14 cellular contexts compared by ENCODE assay signal in the genomic region with DNA sequence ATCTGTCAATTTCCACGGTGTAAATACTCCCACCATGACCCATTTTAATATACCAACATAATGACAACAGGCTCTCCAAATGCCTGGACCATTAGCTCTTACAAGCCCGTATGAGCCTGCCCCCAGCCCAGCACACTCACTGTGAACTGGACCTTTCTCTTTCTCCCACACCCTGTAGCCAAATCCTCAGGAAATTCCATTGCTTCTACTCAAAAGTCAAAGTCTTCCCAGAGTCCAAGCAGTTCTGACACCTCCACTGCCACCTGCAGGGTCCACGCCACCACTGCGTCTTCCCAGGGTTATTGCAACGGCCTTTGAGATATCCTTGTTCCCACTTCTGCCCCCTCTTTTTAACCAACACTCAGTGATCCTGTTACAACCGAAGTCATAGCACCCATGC.
DNase-seq lines count a peak whose midpoint lies in the region; TF ChIP-seq lines count a peak whose summit lies in the region.
"Had no signal": no experiment of that assay in that cellular context is flagged by ENCODE, and none has a peak within 500 bp of the region (broad histone marks: within the 10 kb centered on the region; RNA-seq: fewer than 3 reads in every experiment).

No MANE protein-coding gene starts in this region.

- DNase-seq in EL = peak; percentile 74
- peak; percentile 78 for DNase-seq in HCEC 1CT
- peak; percentile 47 for DNase-seq in iPS-NIHi11 (ENCODE audit: low spot score)
- no peak for DNase-seq in SKM-1 (lab: John Stamatoyannopoulos, UW; ENCODE audit: unreplicated experiment)
- no peak for DNase-seq in activated T-helper 1 cell treated with anti-CD3 and anti-CD28 coated beads, Interleukin-12 subunit alpha, Interleukin-12 subunit beta, Interleukin-2, Interleukin-4 antibody, amounts not matched to agents 30 ng/mL and 10 ng/mL and 1 ng/mL, durations not matched to agents 14 hours and 24 hours and 36 hours (ENCODE audit: low spot score)
- no peak for DNase-seq in NCI-H1092 treated with DMSO at 0.1 percent for 48 hours (lab: John Stamatoyannopoulos, UW)
- DNase-seq: activated CD8-positive, alpha-beta T cell treated with anti-CD3 and anti-CD28 coated beads, Interleukin-2, amount 10 ng/mL, durations not matched to agents 7 days and 5 days; dorsolateral prefrontal cortex; ovary; stimulated activated CD4-positive, alpha-beta T cell treated with anti-CD3 and anti-CD28 coated beads, Interleukin-1b, Interleukin-23, amount 100 ng/mL, for 48 hours; stimulated activated naive CD8-positive, alpha-beta T cell treated with anti-CD3 and anti-CD28 coated beads, Interleukin-15, amount 100 ng/mL, for 72 hours; T-cell had no signal

- peak; percentile 48 for TF ChIP-seq CTCF in VCaP (conservative IDR thresholded peaks at IDR 0.05)

- H3K4me1 Mint-ChIP-seq in activated T-helper 1 cell treated with anti-CD3 and anti-CD28 coated beads, Interleukin-12 subunit alpha, Interleukin-12 subunit beta, Interleukin-2, Interleukin-4 antibody, amounts not matched to agents 30 ng/mL and 10 ng/mL and 1 ng/mL, durations not matched to agents 14 hours and 24 hours and 36 hours (ENCODE audit: low read depth) = no peaks in the 10 kb centered on the region
- H3K4me1 Mint-ChIP-seq: activated naive CD4-positive, alpha-beta T cell treated with anti-CD3 and anti-CD28 coated beads, Interleukin-2, amount 50 U/mL, for 24 hours; stimulated activated naive CD8-positive, alpha-beta T cell treated with anti-CD3 and anti-CD28 coated beads, Interleukin-15, amount 100 ng/mL, for 72 hours; T-cell had no signal

- H3K9me3 Mint-ChIP-seq in activated T-helper 1 cell treated with anti-CD3 and anti-CD28 coated beads, Interleukin-12 subunit alpha, Interleukin-12 subunit beta, Interleukin-2, Interleukin-4 antibody, amounts not matched to agents 30 ng/mL and 10 ng/mL and 1 ng/mL, durations not matched to agents 14 hours and 24 hours and 36 hours = no peaks in the 10 kb centered on the region
- H3K9me3 Mint-ChIP-seq: activated naive CD4-positive, alpha-beta T cell treated with anti-CD3 and anti-CD28 coated beads, Interleukin-2, amount 50 U/mL, for 24 hours; stimulated activated naive CD8-positive, alpha-beta T cell treated with anti-CD3 and anti-CD28 coated beads, Interleukin-15, amount 100 ng/mL, for 72 hours; T-cell had no signal

- H3K27ac Mint-ChIP-seq in activated T-helper 1 cell treated with anti-CD3 and anti-CD28 coated beads, Interleukin-12 subunit alpha, Interleukin-12 subunit beta, Interleukin-2, Interleukin-4 antibody, amounts not matched to agents 30 ng/mL and 10 ng/mL and 1 ng/mL, durations not matched to agents 14 hours and 24 hours and 36 hours = no peak overlapping the region
- H3K27ac Mint-ChIP-seq: activated CD8-positive, alpha-beta T cell treated with anti-CD3 and anti-CD28 coated beads, Interleukin-2, amount 10 ng/mL, durations not matched to agents 7 days and 5 days; activated naive CD4-positive, alpha-beta T cell treated with anti-CD3 and anti-CD28 coated beads, Interleukin-2, amount 50 U/mL, for 24 hours; stimulated activated naive CD8-positive, alpha-beta T cell treated with anti-CD3 and anti-CD28 coated beads, Interleukin-15, amount 100 ng/mL, for 72 hours; T-cell had no signal

- H3K4me3 Mint-ChIP-seq in activated T-helper 1 cell treated with anti-CD3 and anti-CD28 coated beads, Interleukin-12 subunit alpha, Interleukin-12 subunit beta, Interleukin-2, Interleukin-4 antibody, amounts not matched to agents 30 ng/mL and 10 ng/mL and 1 ng/mL, durations not matched to agents 14 hours and 24 hours and 36 hours = no peak overlapping the region
- H3K4me3 Mint-ChIP-seq: activated CD8-positive, alpha-beta T cell treated with anti-CD3 and anti-CD28 coated beads, Interleukin-2, amount 10 ng/mL, durations not matched to agents 7 days and 5 days; activated naive CD4-positive, alpha-beta T cell treated with anti-CD3 and anti-CD28 coated beads, Interleukin-2, amount 50 U/mL, for 24 hours; stimulated activated naive CD8-positive, alpha-beta T cell treated with anti-CD3 and anti-CD28 coated beads, Interleukin-15, amount 100 ng/mL, for 72 hours; T-cell had no signal

- intact Hi-C loops in activated T-helper 1 cell treated with anti-CD3 and anti-CD28 coated beads, Interleukin-12 subunit alpha, Interleukin-12 subunit beta, Interleukin-2, Interleukin-4 antibody, amounts not matched to agents 30 ng/mL and 10 ng/mL and 1 ng/mL, durations not matched to agents 14 hours and 24 hours and 36 hours (cut with micrococcal nuclease) = no loop called here

- peaks cover 2% of the 10 kb centered on the region for H3K27me3 Mint-ChIP-seq in activated T-helper 1 cell treated with anti-CD3 and anti-CD28 coated beads, Interleukin-12 subunit alpha, Interleukin-12 subunit beta, Interleukin-2, Interleukin-4 antibody, amounts not matched to agents 30 ng/mL and 10 ng/mL and 1 ng/mL, durations not matched to agents 14 hours and 24 hours and 36 hours (ENCODE audit: insufficient read depth)

- H3K36me3 Mint-ChIP-seq in activated T-helper 1 cell treated with anti-CD3 and anti-CD28 coated beads, Interleukin-12 subunit alpha, Interleukin-12 subunit beta, Interleukin-2, Interleukin-4 antibody, amounts not matched to agents 30 ng/mL and 10 ng/mL and 1 ng/mL, durations not matched to agents 14 hours and 24 hours and 36 hours (ENCODE audit: low read depth) = no peaks in the 10 kb centered on the region
- H3K36me3 Mint-ChIP-seq: activated naive CD4-positive, alpha-beta T cell treated with anti-CD3 and anti-CD28 coated beads, Interleukin-2, amount 50 U/mL, for 24 hours; T-cell had no signal

- no peak overlapping the region for H3K27ac ChIP-seq in VCaP
- H3K27ac ChIP-seq: dorsolateral prefrontal cortex, ovary had no signal

Comparison
In these comparisons a context has a peak if more than half of its experiments do, and no peak if none do; other contexts are left out.
1. DNase-seq: peak in EL (single experiment), HCEC 1CT (single experiment) and iPS-NIHi11 (single experiment); none in SKM-1 (single experiment), activated T-helper 1 cell treated with anti-CD3 and anti-CD28 coated beads, Interleukin-12 subunit alpha, Interleukin-12 subunit beta, Interleukin-2, Interleukin-4 antibody, amounts not matched to agents 30 ng/mL and 10 ng/mL and 1 ng/mL, durations not matched to agents 14 hours and 24 hours and 36 hours (single experiment) and NCI-H1092 treated with DMSO at 0.1 percent for 48 hours (single experiment).